ENCODE assay signal across 1 cellular context in the genomic region with DNA sequence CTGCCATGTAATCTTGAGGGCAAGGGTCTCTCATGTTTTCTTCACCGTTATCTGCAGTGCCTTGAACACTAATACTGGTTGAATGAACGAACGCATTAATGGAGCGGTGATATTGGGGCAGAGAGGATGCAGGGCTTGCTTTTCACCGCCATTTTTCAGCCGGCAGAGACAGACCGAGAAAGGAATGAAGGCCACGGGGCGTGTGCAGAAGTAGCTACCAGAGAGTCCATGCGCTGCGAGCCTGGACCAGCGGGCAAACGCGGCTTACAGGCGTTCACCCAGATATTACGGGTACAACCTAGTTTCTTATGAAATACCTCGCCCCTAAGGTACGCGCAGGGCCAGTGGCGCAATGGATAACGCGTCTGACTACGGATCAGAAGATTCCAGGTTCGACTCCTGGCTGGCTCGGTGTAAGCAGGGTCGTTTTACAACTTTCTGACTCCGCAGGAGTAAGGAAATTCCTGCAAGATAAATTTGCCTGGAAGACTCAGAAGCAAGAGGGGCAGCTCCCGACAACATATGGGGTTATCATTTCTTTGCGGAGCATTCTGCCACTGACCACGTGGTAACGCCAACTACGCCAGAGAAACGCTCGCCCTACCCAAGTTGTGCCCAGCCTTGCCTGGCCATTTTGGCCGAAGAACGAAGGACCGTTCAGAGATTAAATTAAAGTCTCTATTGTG.
TF ChIP-seq lines count a peak whose summit lies in the region.

No MANE protein-coding gene starts in this region.

TF ChIP-seq in HEK293, 187 proteins besides CTCF, POLR2A, EP300 and RAD21 (continued from another document and continues in another):
- TF ChIP-seq, protein P1, sequence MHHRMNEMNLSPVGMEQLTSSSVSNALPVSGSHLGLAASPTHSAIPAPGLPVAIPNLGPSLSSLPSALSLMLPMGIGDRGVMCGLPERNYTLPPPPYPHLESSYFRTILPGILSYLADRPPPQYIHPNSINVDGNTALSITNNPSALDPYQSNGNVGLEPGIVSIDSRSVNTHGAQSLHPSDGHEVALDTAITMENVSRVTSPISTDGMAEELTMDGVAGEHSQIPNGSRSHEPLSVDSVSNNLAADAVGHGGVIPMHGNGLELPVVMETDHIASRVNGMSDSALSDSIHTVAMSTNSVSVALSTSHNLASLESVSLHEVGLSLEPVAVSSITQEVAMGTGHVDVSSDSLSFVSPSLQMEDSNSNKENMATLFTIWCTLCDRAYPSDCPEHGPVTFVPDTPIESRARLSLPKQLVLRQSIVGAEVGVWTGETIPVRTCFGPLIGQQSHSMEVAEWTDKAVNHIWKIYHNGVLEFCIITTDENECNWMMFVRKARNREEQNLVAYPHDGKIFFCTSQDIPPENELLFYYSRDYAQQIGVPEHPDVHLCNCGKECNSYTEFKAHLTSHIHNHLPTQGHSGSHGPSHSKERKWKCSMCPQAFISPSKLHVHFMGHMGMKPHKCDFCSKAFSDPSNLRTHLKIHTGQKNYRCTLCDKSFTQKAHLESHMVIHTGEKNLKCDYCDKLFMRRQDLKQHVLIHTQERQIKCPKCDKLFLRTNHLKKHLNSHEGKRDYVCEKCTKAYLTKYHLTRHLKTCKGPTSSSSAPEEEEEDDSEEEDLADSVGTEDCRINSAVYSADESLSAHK (tag by site-specific recombination; IDR thresholded peaks at IDR 0.05), result no peak
- TF ChIP-seq KLF10 (tag by site-specific recombination; IDR thresholded peaks at IDR 0.05), result peak; percentile 75
- no peak for TF ChIP-seq ZNF626 (tag by site-specific recombination; IDR thresholded peaks at IDR 0.05)
- peak; percentile 48 for TF ChIP-seq ZNF510 (tag by site-specific recombination; IDR thresholded peaks at IDR 0.05; ENCODE audit: insufficient replicate concordance)
- TF ChIP-seq OSR2 (tag by site-specific recombination; IDR thresholded peaks at IDR 0.05), result peak; percentile 79; the same call in 1 of the 2 replicates
- TF ChIP-seq, protein P2, sequence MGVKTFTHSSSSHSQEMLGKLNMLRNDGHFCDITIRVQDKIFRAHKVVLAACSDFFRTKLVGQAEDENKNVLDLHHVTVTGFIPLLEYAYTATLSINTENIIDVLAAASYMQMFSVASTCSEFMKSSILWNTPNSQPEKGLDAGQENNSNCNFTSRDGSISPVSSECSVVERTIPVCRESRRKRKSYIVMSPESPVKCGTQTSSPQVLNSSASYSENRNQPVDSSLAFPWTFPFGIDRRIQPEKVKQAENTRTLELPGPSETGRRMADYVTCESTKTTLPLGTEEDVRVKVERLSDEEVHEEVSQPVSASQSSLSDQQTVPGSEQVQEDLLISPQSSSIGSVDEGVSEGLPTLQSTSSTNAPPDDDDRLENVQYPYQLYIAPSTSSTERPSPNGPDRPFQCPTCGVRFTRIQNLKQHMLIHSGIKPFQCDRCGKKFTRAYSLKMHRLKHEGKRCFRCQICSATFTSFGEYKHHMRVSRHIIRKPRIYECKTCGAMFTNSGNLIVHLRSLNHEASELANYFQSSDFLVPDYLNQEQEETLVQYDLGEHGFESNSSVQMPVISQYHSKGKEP (tag by site-specific recombination; IDR thresholded peaks at IDR 0.05), result peak; percentile 90
- TF ChIP-seq, protein P3, sequence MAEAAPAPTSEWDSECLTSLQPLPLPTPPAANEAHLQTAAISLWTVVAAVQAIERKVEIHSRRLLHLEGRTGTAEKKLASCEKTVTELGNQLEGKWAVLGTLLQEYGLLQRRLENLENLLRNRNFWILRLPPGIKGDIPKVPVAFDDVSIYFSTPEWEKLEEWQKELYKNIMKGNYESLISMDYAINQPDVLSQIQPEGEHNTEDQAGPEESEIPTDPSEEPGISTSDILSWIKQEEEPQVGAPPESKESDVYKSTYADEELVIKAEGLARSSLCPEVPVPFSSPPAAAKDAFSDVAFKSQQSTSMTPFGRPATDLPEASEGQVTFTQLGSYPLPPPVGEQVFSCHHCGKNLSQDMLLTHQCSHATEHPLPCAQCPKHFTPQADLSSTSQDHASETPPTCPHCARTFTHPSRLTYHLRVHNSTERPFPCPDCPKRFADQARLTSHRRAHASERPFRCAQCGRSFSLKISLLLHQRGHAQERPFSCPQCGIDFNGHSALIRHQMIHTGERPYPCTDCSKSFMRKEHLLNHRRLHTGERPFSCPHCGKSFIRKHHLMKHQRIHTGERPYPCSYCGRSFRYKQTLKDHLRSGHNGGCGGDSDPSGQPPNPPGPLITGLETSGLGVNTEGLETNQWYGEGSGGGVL (tag by site-specific recombination; IDR thresholded peaks at IDR 0.05), result no peak
- no peak for TF ChIP-seq ZFHX2 (tag by site-specific recombination; conservative IDR thresholded peaks at IDR 0.05)
- TF ChIP-seq, protein P4, sequence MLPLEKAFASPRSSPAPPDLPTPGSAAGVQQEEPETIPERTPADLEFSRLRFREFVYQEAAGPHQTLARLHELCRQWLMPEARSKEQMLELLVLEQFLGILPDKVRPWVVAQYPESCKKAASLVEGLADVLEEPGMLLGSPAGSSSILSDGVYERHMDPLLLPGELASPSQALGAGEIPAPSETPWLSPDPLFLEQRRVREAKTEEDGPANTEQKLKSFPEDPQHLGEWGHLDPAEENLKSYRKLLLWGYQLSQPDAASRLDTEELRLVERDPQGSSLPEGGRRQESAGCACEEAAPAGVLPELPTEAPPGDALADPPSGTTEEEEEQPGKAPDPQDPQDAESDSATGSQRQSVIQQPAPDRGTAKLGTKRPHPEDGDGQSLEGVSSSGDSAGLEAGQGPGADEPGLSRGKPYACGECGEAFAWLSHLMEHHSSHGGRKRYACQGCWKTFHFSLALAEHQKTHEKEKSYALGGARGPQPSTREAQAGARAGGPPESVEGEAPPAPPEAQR (tag by site-specific recombination; IDR thresholded peaks at IDR 0.05), result no peak
- peak; percentile 60; the same call in 1 of the 2 replicates for TF ChIP-seq ZNF394 (tag by site-specific recombination; IDR thresholded peaks at IDR 0.05; ENCODE audit: borderline replicate concordance)
- 0 out of 2 replicates have a peak, but pooled peaks have one; percentile 26 for TF ChIP-seq OVOL3 (tag by site-specific recombination; IDR thresholded peaks at IDR 0.05)
- peak; percentile 45; the same call in 1 of the 2 replicates for TF ChIP-seq ZNF596 (tag by site-specific recombination; IDR thresholded peaks at IDR 0.05)
- TF ChIP-seq ZNF19 (tag by site-specific recombination; IDR thresholded peaks at IDR 0.05; ENCODE audit: low read depth), result no peak
- no peak for TF ChIP-seq HOXA7 (CRISPR knock-in tag; IDR thresholded peaks at IDR 0.05; ENCODE audit: borderline replicate concordance)
- TF ChIP-seq GLI4 (tag by site-specific recombination; IDR thresholded peaks at IDR 0.05), result peak; percentile 49; the same call in 1 of the 2 replicates
- peak; percentile 89 for TF ChIP-seq ZEB2 (tag by site-specific recombination; IDR thresholded peaks at IDR 0.05)
- TF ChIP-seq, protein P5, sequence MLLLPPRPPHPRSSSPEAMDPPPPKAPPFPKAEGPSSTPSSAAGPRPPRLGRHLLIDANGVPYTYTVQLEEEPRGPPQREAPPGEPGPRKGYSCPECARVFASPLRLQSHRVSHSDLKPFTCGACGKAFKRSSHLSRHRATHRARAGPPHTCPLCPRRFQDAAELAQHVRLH (tag by site-specific recombination; IDR thresholded peaks at IDR 0.05), result peak; percentile 97
- TF ChIP-seq, protein P6, sequence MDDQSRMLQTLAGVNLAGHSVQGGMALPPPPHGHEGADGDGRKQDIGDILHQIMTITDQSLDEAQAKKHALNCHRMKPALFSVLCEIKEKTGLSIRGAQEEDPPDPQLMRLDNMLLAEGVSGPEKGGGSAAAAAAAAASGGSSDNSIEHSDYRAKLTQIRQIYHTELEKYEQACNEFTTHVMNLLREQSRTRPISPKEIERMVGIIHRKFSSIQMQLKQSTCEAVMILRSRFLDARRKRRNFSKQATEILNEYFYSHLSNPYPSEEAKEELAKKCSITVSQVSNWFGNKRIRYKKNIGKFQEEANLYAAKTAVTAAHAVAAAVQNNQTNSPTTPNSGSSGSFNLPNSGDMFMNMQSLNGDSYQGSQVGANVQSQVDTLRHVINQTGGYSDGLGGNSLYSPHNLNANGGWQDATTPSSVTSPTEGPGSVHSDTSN (CRISPR knock-in tag; IDR thresholded peaks at IDR 0.05), result 0 out of 2 replicates have a peak, but pooled peaks have one; percentile 55
- no peak for TF ChIP-seq ZNF423 (tag by site-specific recombination; IDR thresholded peaks at IDR 0.05)
- TF ChIP-seq GLIS2 (tag by site-specific recombination; IDR thresholded peaks at IDR 0.05), result 0 out of 2 replicates have a peak, but pooled peaks have one; percentile 19
- TF ChIP-seq ZFP37 (tag by site-specific recombination; IDR thresholded peaks at IDR 0.05), result peak; percentile 90
- TF ChIP-seq ZNF747 (tag by site-specific recombination; IDR thresholded peaks at IDR 0.05), result no peak
- TF ChIP-seq, protein P7, sequence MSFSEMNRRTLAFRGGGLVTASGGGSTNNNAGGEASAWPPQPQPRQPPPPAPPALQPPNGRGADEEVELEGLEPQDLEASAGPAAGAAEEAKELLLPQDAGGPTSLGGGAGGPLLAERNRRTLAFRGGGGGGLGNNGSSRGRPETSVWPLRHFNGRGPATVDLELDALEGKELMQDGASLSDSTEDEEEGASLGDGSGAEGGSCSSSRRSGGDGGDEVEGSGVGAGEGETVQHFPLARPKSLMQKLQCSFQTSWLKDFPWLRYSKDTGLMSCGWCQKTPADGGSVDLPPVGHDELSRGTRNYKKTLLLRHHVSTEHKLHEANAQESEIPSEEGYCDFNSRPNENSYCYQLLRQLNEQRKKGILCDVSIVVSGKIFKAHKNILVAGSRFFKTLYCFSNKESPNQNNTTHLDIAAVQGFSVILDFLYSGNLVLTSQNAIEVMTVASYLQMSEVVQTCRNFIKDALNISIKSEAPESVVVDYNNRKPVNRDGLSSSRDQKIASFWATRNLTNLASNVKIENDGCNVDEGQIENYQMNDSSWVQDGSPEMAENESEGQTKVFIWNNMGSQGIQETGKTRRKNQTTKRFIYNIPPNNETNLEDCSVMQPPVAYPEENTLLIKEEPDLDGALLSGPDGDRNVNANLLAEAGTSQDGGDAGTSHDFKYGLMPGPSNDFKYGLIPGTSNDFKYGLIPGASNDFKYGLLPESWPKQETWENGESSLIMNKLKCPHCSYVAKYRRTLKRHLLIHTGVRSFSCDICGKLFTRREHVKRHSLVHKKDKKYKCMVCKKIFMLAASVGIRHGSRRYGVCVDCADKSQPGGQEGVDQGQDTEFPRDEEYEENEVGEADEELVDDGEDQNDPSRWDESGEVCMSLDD (tag by site-specific recombination; IDR thresholded peaks at IDR 0.05), result peak; percentile 91
- TF ChIP-seq, protein P8, sequence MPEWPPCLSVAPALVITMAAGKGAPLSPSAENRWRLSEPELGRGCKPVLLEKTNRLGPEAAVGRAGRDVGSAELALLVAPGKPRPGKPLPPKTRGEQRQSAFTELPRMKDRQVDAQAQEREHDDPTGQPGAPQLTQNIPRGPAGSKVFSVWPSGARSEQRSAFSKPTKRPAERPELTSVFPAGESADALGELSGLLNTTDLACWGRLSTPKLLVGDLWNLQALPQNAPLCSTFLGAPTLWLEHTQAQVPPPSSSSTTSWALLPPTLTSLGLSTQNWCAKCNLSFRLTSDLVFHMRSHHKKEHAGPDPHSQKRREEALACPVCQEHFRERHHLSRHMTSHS (tag by site-specific recombination; IDR thresholded peaks at IDR 0.05), result no peak
- no peak for TF ChIP-seq ZNF830 (tag by site-specific recombination; IDR thresholded peaks at IDR 0.05; ENCODE audit: low read depth)
- TF ChIP-seq, protein P9, sequence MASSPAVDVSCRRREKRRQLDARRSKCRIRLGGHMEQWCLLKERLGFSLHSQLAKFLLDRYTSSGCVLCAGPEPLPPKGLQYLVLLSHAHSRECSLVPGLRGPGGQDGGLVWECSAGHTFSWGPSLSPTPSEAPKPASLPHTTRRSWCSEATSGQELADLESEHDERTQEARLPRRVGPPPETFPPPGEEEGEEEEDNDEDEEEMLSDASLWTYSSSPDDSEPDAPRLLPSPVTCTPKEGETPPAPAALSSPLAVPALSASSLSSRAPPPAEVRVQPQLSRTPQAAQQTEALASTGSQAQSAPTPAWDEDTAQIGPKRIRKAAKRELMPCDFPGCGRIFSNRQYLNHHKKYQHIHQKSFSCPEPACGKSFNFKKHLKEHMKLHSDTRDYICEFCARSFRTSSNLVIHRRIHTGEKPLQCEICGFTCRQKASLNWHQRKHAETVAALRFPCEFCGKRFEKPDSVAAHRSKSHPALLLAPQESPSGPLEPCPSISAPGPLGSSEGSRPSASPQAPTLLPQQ (tag by site-specific recombination; IDR thresholded peaks at IDR 0.05), result peak; percentile 71
- TF ChIP-seq, protein P10, sequence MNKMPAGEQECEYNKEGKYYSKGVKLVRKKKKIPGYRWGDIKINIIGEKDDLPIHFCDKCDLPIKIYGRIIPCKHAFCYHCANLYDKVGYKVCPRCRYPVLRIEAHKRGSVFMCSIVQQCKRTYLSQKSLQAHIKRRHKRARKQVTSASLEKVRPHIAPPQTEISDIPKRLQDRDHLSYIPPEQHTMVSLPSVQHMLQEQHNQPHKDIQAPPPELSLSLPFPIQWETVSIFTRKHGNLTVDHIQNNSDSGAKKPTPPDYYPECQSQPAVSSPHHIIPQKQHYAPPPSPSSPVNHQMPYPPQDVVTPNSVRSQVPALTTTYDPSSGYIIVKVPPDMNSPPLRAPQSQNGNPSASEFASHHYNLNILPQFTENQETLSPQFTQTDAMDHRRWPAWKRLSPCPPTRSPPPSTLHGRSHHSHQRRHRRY (tag by site-specific recombination; IDR thresholded peaks at IDR 0.05), result no peak
- no peak for TF ChIP-seq ZNF560 (tag by site-specific recombination; IDR thresholded peaks at IDR 0.05; ENCODE audit: borderline replicate concordance)
- no peak; the same call in 1 of the 2 replicates for TF ChIP-seq MEIS1 (CRISPR knock-in tag; IDR thresholded peaks at IDR 0.05; ENCODE audit: borderline replicate concordance)
- no peak for TF ChIP-seq ZNF23 (tag by site-specific recombination; IDR thresholded peaks at IDR 0.05; ENCODE audit: borderline replicate concordance)
- peak; percentile 79 for TF ChIP-seq ZNF10 (tag by site-specific recombination; IDR thresholded peaks at IDR 0.05)
- TF ChIP-seq ZNF514 (tag by site-specific recombination; IDR thresholded peaks at IDR 0.05), result no peak
- TF ChIP-seq ZNF776 (tag by site-specific recombination; IDR thresholded peaks at IDR 0.05; ENCODE audit: borderline replicate concordance), result no peak
- TF ChIP-seq, protein P11, sequence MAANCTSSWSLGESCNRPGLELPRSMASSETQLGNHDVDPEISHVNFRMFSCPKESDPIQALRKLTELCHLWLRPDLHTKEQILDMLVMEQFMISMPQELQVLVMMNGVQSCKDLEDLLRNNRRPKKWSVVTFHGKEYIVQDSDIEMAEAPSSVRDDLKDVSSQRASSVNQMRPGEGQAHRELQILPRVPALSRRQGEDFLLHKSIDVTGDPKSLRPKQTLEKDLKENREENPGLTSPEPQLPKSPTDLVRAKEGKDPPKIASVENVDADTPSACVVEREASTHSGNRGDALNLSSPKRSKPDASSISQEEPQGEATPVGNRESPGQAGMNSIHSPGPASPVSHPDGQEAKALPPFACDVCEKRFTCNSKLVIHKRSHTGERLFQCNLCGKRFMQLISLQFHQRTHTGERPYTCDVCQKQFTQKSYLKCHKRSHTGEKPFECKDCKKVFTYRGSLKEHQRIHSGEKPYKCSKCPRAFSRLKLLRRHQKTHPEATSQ (tag by site-specific recombination; IDR thresholded peaks at IDR 0.05), result peak; percentile 80
- no peak for TF ChIP-seq ZNF777 (tag by site-specific recombination; IDR thresholded peaks at IDR 0.05; ENCODE audit: borderline replicate concordance)
- peak; percentile 97; the same call in 1 of the 2 replicates for TF ChIP-seq ZNF221 (tag by site-specific recombination; IDR thresholded peaks at IDR 0.05; ENCODE audit: borderline replicate concordance)
- TF ChIP-seq SP2 (tag by site-specific recombination; IDR thresholded peaks at IDR 0.05), result no peak
